1 cellular context compared by ENCODE assay signal in genomic region chr19:43984687-43985000, GRCh38.
TF ChIP-seq lines count a peak whose summit lies in the region.

No MANE protein-coding gene starts in this region.

TF ChIP-seq in H1, 55 proteins besides CTCF, POLR2A, EP300 and RAD21 (continued from another document):
- TF ChIP-seq RNF2 (IDR thresholded peaks at IDR 0.05; ENCODE audit: borderline replicate concordance, low read depth, low read length, missing control alignments, poor library complexity, severe bottlenecking) (no peak), CHD2 (IDR thresholded peaks at IDR 0.05; ENCODE audit: low read length) (no peak), ASH2L (IDR thresholded peaks at IDR 0.05; ENCODE audit: low read length) (no peak), CTBP2 (IDR thresholded peaks at IDR 0.05; ENCODE audit: borderline replicate concordance, insufficient read depth, insufficient read length, low read length) (no peak), FOSL1 (IDR thresholded peaks at IDR 0.05; ENCODE audit: insufficient read depth, low read depth, low read length) (no peak), RXRA (IDR thresholded peaks at IDR 0.05; ENCODE audit: insufficient read depth, low read depth, low read length) (no peak), BACH1 (IDR thresholded peaks at IDR 0.05; ENCODE audit: low read length) (no peak), KDM4A (IDR thresholded peaks at IDR 0.05; ENCODE audit: low read depth, low read length, severe bottlenecking) (no peak), ATF2 (IDR thresholded peaks at IDR 0.05; ENCODE audit: low read length) (no peak)
